ENCODE assay signal across 14 cellular contexts in genomic region chr10:116654816-116655215, GRCh38. TPM values are rescaled to one million over a fixed set of nuclear protein-coding genes. Genes with fewer than 3 reads are reported as not detected.
DNase-seq lines count a peak whose midpoint lies in the region; ATAC-seq and TF ChIP-seq lines count a peak whose summit lies in the region.
"Had no signal": no experiment of that assay in that cellular context is flagged by ENCODE, and none has a peak within 500 bp of the region (broad histone marks: within the 10 kb centered on the region; RNA-seq: fewer than 3 reads in every experiment).

No MANE protein-coding gene starts in this region.

- no TSS peak for BruUV-seq in Caco-2 (replicated peaks; lab: Mats Ljungman, UMichigan)
- no TSS peak for BruUV-seq in HCT116 (replicated peaks; lab: Mats Ljungman, UMichigan)
- no TSS peak for BruUV-seq in Panc1 (replicated peaks; lab: Mats Ljungman, UMichigan)

- TF ChIP-seq CTCF in Caco-2 (IDR thresholded peaks at IDR 0.05; ENCODE audit: insufficient read depth in 1 of 2, low read depth in 1 of 2, low read length in 1 of 2, severe bottlenecking in 1 of 2, unreplicated experiment in 1 of 2) (peak; percentile 27 to 40), HCT116 (IDR thresholded peaks at IDR 0.05 in 2 of 3, conservative IDR thresholded peaks at IDR 0.05 in 1 of 3; ENCODE audit: borderline replicate concordance in 1 of 3, insufficient read depth in 1 of 3, low read depth in 2 of 3, low read length in 2 of 3) (peak; percentile 16 to 73 (median 71); a peak in 4 of 6 replicates), Panc1 (IDR thresholded peaks at IDR 0.05) (peak; percentile 33; the same call in 1 of the 2 replicates), thyroid gland (IDR thresholded peaks at IDR 0.05) (no peak)

- no peaks in the 10 kb centered on the region for H3K4me1 Mint-ChIP-seq in Caco-2 (ENCODE audit: low read depth, unreplicated experiment)

- H3K4me3 Mint-ChIP-seq in Caco-2 (ENCODE audit: unreplicated experiment) = no peak overlapping the region
- H3K4me3 Mint-ChIP-seq: activated T-helper 1 cell treated with anti-CD3 and anti-CD28 coated beads, Interleukin-12 subunit alpha, Interleukin-12 subunit beta, Interleukin-2, Interleukin-4 antibody, amounts not matched to agents 30 ng/mL and 10 ng/mL and 1 ng/mL, durations not matched to agents 14 hours and 24 hours and 36 hours had no signal

- H4K20me1 ChIP-seq in HCT116 (ENCODE audit: insufficient read depth) = no peaks in the 10 kb centered on the region

- H3K9me2 ChIP-seq in HCT116 (ENCODE audit: insufficient read depth) = no peaks in the 10 kb centered on the region

- peak overlapping the region; percentile 17 for H2AFZ ChIP-seq in HCT116 (ENCODE audit: low read depth, low read length, poor library complexity, severe bottlenecking)

- no peak overlapping the region for H3K9ac ChIP-seq in HCT116 (ENCODE audit: low read length)

- no peak for TF ChIP-seq RAD21 in HCT116 (IDR thresholded peaks at IDR 0.05; ENCODE audit: low read depth)

- intact Hi-C loops in Caco-2 (cut with micrococcal nuclease; ENCODE audit: unreplicated experiment) = no loop called here
- intact Hi-C loops in HCT116 (cut with micrococcal nuclease) = no loop called here
- intact Hi-C loops in Panc1 (cut with micrococcal nuclease; ENCODE audit: unreplicated experiment) = no loop called here
- intact Hi-C loops in thyroid gland (cut with DNase I) = no loop called here

- ATAC-seq in HCT116 (peak; percentile 99), Panc1 (peak; percentile 53), GM18907 (IDR thresholded peaks at IDR 0.05; ENCODE audit: unreplicated experiment) (no peak), left lobe of liver (no peak)

- H3K79me2 ChIP-seq in HCT116 (ENCODE audit: insufficient read depth, low read length) = no peaks in the 10 kb centered on the region

- H3K9me3 Mint-ChIP-seq in Caco-2 (ENCODE audit: unreplicated experiment) = no peaks in the 10 kb centered on the region
- H3K9me3 Mint-ChIP-seq: activated T-helper 1 cell treated with anti-CD3 and anti-CD28 coated beads, Interleukin-12 subunit alpha, Interleukin-12 subunit beta, Interleukin-2, Interleukin-4 antibody, amounts not matched to agents 30 ng/mL and 10 ng/mL and 1 ng/mL, durations not matched to agents 14 hours and 24 hours and 36 hours had no signal

- in situ Hi-C loops in Panc1 (cut with HindIII; ENCODE audit: low pct_unique_long_range_greater_than_20kb, low sequenced_read_pairs) = no loop called here

- H3K27ac ChIP-seq in HCT116 (ENCODE audit: low read depth, low read length) = no peak overlapping the region
- H3K27ac ChIP-seq in Panc1 (ENCODE audit: low read length) = no peak overlapping the region
- H3K27ac ChIP-seq in thyroid gland = no peak overlapping the region
- H3K27ac ChIP-seq: dorsolateral prefrontal cortex, right atrium auricular region had no signal

- no peaks in the 10 kb centered on the region for H3K36me3 Mint-ChIP-seq in Caco-2 (ENCODE audit: insufficient read depth, unreplicated experiment)

- no peaks in the 10 kb centered on the region for H3K27me3 ChIP-seq in Caco-2 (replicated peaks; ENCODE audit: control insufficient read depth, insufficient read depth, low read length)
- H3K27me3 ChIP-seq in HCT116 (ENCODE audit: insufficient read depth, low read length) = 0 out of 2 replicates have a peak, but pooled peaks cover 12% of the 10 kb centered on the region
- H3K27me3 ChIP-seq in Panc1 (ENCODE audit: control insufficient read depth, insufficient read depth, low read length) = 0 out of 2 replicates have a peak, but pooled peaks cover 9% of the 10 kb centered on the region
- no peaks in the 10 kb centered on the region for H3K27me3 ChIP-seq in thyroid gland
- H3K27me3 ChIP-seq: right atrium auricular region had no signal

- H3K4me1 ChIP-seq in Caco-2 (no peaks in the 10 kb centered on the region), HCT116 (ENCODE audit: control insufficient read depth in 1 of 2, insufficient read depth in 2 of 2, low read length in 2 of 2) (no peaks in the 10 kb centered on the region), Panc1 (ENCODE audit: control insufficient read depth, insufficient read depth, low read length) (no peaks in the 10 kb centered on the region), thyroid gland (no peaks in the 10 kb centered on the region)
- H3K4me1 ChIP-seq: right atrium auricular region had no signal

- WGBS in thyroid gland, 2 donors = 41 to 55% methylated on average over 4 of the region's 4 CpGs

- no peak overlapping the region for H3K27ac Mint-ChIP-seq in Caco-2 (ENCODE audit: unreplicated experiment)
- H3K27ac Mint-ChIP-seq: activated T-helper 1 cell treated with anti-CD3 and anti-CD28 coated beads, Interleukin-12 subunit alpha, Interleukin-12 subunit beta, Interleukin-2, Interleukin-4 antibody, amounts not matched to agents 30 ng/mL and 10 ng/mL and 1 ng/mL, durations not matched to agents 14 hours and 24 hours and 36 hours had no signal

- RAD21 ChIA-PET in HCT116 (lab: Charles Lee; ENCODE audit: low non-redundant PET in 1 of 2, low total read pairs in 2 of 2, uncharacterized antibody in 2 of 2, unreplicated experiment in 2 of 2) = no interaction called here

- TF ChIP-seq POLR2A in HCT116 (IDR thresholded peaks at IDR 0.05; ENCODE audit: borderline replicate concordance, extremely low read depth, insufficient read depth, insufficient read length) (no peak), thyroid gland (IDR thresholded peaks at IDR 0.05) (no peak)

- POLR2A ChIA-PET in Caco-2 (lab: Charles Lee) = no interaction called here
- POLR2A ChIA-PET in HCT116 (lab: Charles Lee) = no interaction called here
- POLR2A ChIA-PET in Panc1 (lab: Charles Lee) = no interaction called here

- peaks cover 18% of the 10 kb centered on the region for H3K27me3 Mint-ChIP-seq in Caco-2 (ENCODE audit: insufficient read depth, unreplicated experiment)

- H3K36me3 ChIP-seq in Caco-2 (ENCODE audit: control insufficient read depth, insufficient read depth, low read length) (no peaks in the 10 kb centered on the region), HCT116 (ENCODE audit: control insufficient read depth in 1 of 2, insufficient read depth in 2 of 2, low read length in 2 of 2) (no peaks in the 10 kb centered on the region), Panc1 (ENCODE audit: control insufficient read depth, insufficient read depth, low read length) (no peaks in the 10 kb centered on the region), thyroid gland (no peaks in the 10 kb centered on the region)
- H3K36me3 ChIP-seq: right atrium auricular region had no signal

- H3K9me3 ChIP-seq in Caco-2 (no peaks in the 10 kb centered on the region), HCT116 (ENCODE audit: control insufficient read depth in 1 of 2, insufficient read depth in 1 of 2, low read depth in 1 of 2, low read length in 2 of 2) (no peaks in the 10 kb centered on the region), Panc1 (ENCODE audit: control insufficient read depth, insufficient read depth, low read depth, low read length) (no peaks in the 10 kb centered on the region), thyroid gland (no peaks in the 10 kb centered on the region)

- H3K4me3 ChIP-seq in Caco-2 (ENCODE audit: low read depth, low read length) (no peak overlapping the region), HCT116 (replicated peaks in 1 of 2; ENCODE audit: low read depth in 1 of 2, low read length in 2 of 2) (no peak overlapping the region), Panc1 (ENCODE audit: low read depth in 2 of 2, low read length in 2 of 2) (no peak overlapping the region), thyroid gland (replicated peaks in 1 of 3) (no peak overlapping the region)
- H3K4me3 ChIP-seq: dorsolateral prefrontal cortex, right atrium auricular region had no signal

- H3K4me2 ChIP-seq in HCT116 (ENCODE audit: low read length) = peak overlapping the region; percentile 8; the same call in 1 of the 2 replicates

- DNase-seq in Caco-2 (peak in 1 of 2 experiments; percentile 38), HCT116 (ENCODE audit: low read depth, low spot score) (peak; percentile 44), Panc1 (ENCODE audit: low read depth, low spot score) (no peak), iPS-NIHi7 (ENCODE audit: extremely low spot score) (peak; percentile 62), left lobe of liver (ENCODE audit: low spot score) (no peak), thyroid gland (no peak), amygdala (lab: John Stamatoyannopoulos, UW) (no peak)
- DNase-seq: dorsolateral prefrontal cortex, kidney glomerular epithelial cell, NCI-H2171, T-helper 9 cell had no signal

- CTCF ChIA-PET in Caco-2 (lab: Charles Lee) = interaction anchor here (1.0 kb wide), 1 partner anchor 28 kb away, joined by 3 read pairs; no protein-coding TSS in a partner anchor
- CTCF ChIA-PET in HCT116 (lab: Charles Lee) = interaction anchor here (0.7 to 1.3 kb wide), 3 partner anchors 27 to 520 kb away, joined by 3 to 4 read pairs (median 4); no protein-coding TSS in a partner anchor
- CTCF ChIA-PET in Panc1 (lab: Charles Lee) = interaction anchor here (0.7 kb wide), 1 partner anchor 151 kb away, joined by 4 read pairs; no protein-coding TSS in a partner anchor

TF ChIP-seq in HCT116, 20 proteins besides CTCF, POLR2A, EP300 and RAD21 (continues in another document):
- TF ChIP-seq EGR1 (IDR thresholded peaks at IDR 0.05; ENCODE audit: low read depth) = no peak
- no peak for TF ChIP-seq JUND (IDR thresholded peaks at IDR 0.05)
- TF ChIP-seq SP1 (IDR thresholded peaks at IDR 0.05; ENCODE audit: low read depth) = no peak
- TF ChIP-seq EZH2phosphoT487 (IDR thresholded peaks at IDR 0.05; ENCODE audit: borderline replicate concordance) = no peak
- no peak for TF ChIP-seq CBX3 (IDR thresholded peaks at IDR 0.05; ENCODE audit: low read depth)
- no peak for TF ChIP-seq EZH2 (IDR thresholded peaks at IDR 0.05)
- no peak for TF ChIP-seq SIN3A (IDR thresholded peaks at IDR 0.05; ENCODE audit: low read depth)
- no peak for TF ChIP-seq ZBTB33 (IDR thresholded peaks at IDR 0.05; ENCODE audit: extremely low read depth, insufficient replicate concordance, low read length)

RNA-seq across cellular contexts. Expression of gene PNLIPRP2, which starts 34.1 kb away (rescaled TPM):
- total RNA-seq in Caco-2 (2022) (0.67 and 1.00 TPM in 2 replicates), HCT116 (2021; ENCODE audit: unreplicated experiment) (1.1 TPM), Panc1 (2021; ENCODE audit: unreplicated experiment) (0.72 TPM), left lobe of liver (0.88 TPM), thyroid gland (not detected)
- not detected in 2 replicates for polyA plus RNA-seq in HCT116 (2012)
- polyA plus RNA-seq in Panc1 (2012; ENCODE audit: insufficient read length) = not detected
- total RNA-seq: activated T-helper 1 cell treated with anti-CD3 and anti-CD28 coated beads, Interleukin-12 subunit alpha, Interleukin-12 subunit beta, Interleukin-2, Interleukin-4 antibody, amounts not matched to agents 30 ng/mL and 10 ng/mL and 1 ng/mL, durations not matched to agents 14 hours and 24 hours and 36 hours; dorsolateral prefrontal cortex; right atrium auricular region had no signal

Comparison
In these comparisons a context has a peak if more than half of its experiments do, and no peak if none do; other contexts are left out.
1. DNase-seq: peak in HCT116 (single experiment) and iPS-NIHi7 (single experiment); none in Panc1 (single experiment), left lobe of liver (single experiment), thyroid gland (0 of 2) and amygdala (0 of 56).
2. CTCF ChIP-seq: peak in Caco-2 (2 of 2), HCT116 (3 of 3) and Panc1 (single experiment); none in thyroid gland (0 of 6).
3. ATAC-seq: peak in HCT116 (single experiment) and Panc1 (single experiment); none in GM18907 (single experiment) and left lobe of liver (single experiment).